ENCODE assay signal across 25 cellular contexts in the genomic region with DNA sequence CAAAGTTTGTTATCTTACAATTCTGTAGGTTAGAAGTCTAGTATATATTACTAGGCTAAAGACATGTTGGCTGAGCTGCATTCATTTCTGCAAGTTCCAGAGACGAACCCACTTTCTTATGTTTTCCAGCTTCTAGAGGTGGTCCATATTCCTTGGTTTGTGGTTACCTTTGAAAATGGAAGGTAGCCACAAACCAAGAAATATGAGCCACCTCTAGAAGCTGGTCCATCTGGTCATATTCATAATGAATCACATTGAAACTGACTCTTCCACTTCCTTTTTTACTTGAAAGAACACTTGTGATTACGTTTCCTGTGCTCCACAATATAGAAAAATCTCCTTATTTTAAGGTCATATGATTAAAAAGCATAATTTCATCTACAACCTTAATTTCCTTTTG.
DNase-seq lines count a peak whose midpoint lies in the region; ATAC-seq, FAIRE-seq and TF ChIP-seq lines count a peak whose summit lies in the region.
"Had no signal": no experiment of that assay in that cellular context is flagged by ENCODE, and none has a peak within 500 bp of the region (broad histone marks: within the 10 kb centered on the region; RNA-seq: fewer than 3 reads in every experiment).

No MANE protein-coding gene starts in this region.

- H3K4me3 Mint-ChIP-seq in astrocyte (ENCODE audit: unreplicated experiment): no peak overlapping the region
- H3K4me3 Mint-ChIP-seq: activated B cell treated with CpG ODN at 0.5 μM for 24 hours; activated naive CD8-positive, alpha-beta T cell treated with anti-CD3 and anti-CD28 coated beads for 36 hours; natural killer cell had no signal

- H3K36me3 Mint-ChIP-seq in astrocyte (ENCODE audit: low read depth, unreplicated experiment): no peaks in the 10 kb centered on the region
- H3K36me3 Mint-ChIP-seq: activated naive CD8-positive, alpha-beta T cell treated with anti-CD3 and anti-CD28 coated beads for 36 hours had no signal

- H3K9me3 ChIP-seq in astrocyte (ENCODE audit: insufficient read depth, low read depth, low read length): no peaks in the 10 kb centered on the region
- H3K9me3 ChIP-seq: body of pancreas, ovary, right atrium auricular region, testis had no signal

- no peak for TF ChIP-seq CTCF in astrocyte (IDR thresholded peaks at IDR 0.05; ENCODE audit: insufficient read depth, low read depth, low read length)

- no peak overlapping the region for H3K27ac ChIP-seq in astrocyte (ENCODE audit: low read depth, low read length)
- H3K27ac ChIP-seq: body of pancreas, C4-2B, ovary, right atrium auricular region, testis had no signal

- peaks cover 3% of the 10 kb centered on the region for H3K9me3 Mint-ChIP-seq in astrocyte (ENCODE audit: unreplicated experiment)
- H3K9me3 Mint-ChIP-seq: activated naive CD8-positive, alpha-beta T cell treated with anti-CD3 and anti-CD28 coated beads for 36 hours had no signal

- H3K4me1 Mint-ChIP-seq in astrocyte (ENCODE audit: low read depth, unreplicated experiment): peaks cover 13% of the 10 kb centered on the region
- H3K4me1 Mint-ChIP-seq: activated B cell treated with CpG ODN at 0.5 μM for 24 hours; activated naive CD8-positive, alpha-beta T cell treated with anti-CD3 and anti-CD28 coated beads for 36 hours; natural killer cell had no signal

- no peak overlapping the region for H3K4me3 ChIP-seq in astrocyte (ENCODE audit: insufficient read depth, low read depth, low read length)
- H3K4me3 ChIP-seq: body of pancreas, ovary, right atrium auricular region, testis had no signal

- ATAC-seq in GM18511 (IDR thresholded peaks at IDR 0.05; ENCODE audit: unreplicated experiment): peak; percentile 71
- no peak for ATAC-seq in GM18909 (IDR thresholded peaks at IDR 0.05; ENCODE audit: poor library complexity, unreplicated experiment)
- no peak for ATAC-seq in HG02970 (IDR thresholded peaks at IDR 0.05; ENCODE audit: low FRiP score, unreplicated experiment)
- ATAC-seq: body of pancreas, natural killer cell, Right ventricle myocardium inferior had no signal

- no peak overlapping the region for H2AFZ ChIP-seq in astrocyte (ENCODE audit: low read depth, low read length)

- no peaks in the 10 kb centered on the region for H3K79me2 ChIP-seq in astrocyte (ENCODE audit: insufficient read depth, low read length)

- peak; percentile 31 to 37 for DNase-seq in Kasumi-1 (lab: John Stamatoyannopoulos, UW)
- DNase-seq in astrocyte (ENCODE audit: low read depth): peak; percentile 71
- peak; percentile 4 for DNase-seq in glomerular visceral epithelial cell (ENCODE audit: extremely low spot score)
- no peak for DNase-seq in amygdala (lab: John Stamatoyannopoulos, UW)
- DNase-seq in putamen (ENCODE audit: low spot score): no peak
- DNase-seq: activated B cell treated with CpG ODN at 0.5 μM for 24 hours; activated CD4-positive, alpha-beta T cell treated with anti-CD3 and anti-CD28 coated beads, Interleukin-2, amount 50 U/mL, for 4 hours; activated CD8-positive, alpha-beta memory T cell treated with anti-CD3 and anti-CD28 coated beads, Interleukin-2, amount 50 U/mL, for 4 hours; activated naive CD8-positive, alpha-beta T cell treated with anti-CD3 and anti-CD28 coated beads for 36 hours; body of pancreas; erythroblast; foreskin fibroblast; midbrain; natural killer cell; NCI-H524 treated with DMSO at 0.1 percent for 48 hours; ovary; stimulated activated CD4-positive, alpha-beta T cell treated with anti-CD3 and anti-CD28 coated beads, Interleukin-4, amount 100 ng/mL, for 24 hours; stimulated activated naive CD4-positive, alpha-beta T cell; testis had no signal

- FAIRE-seq in astrocyte (lab: Jason Lieb, UNC): no peak

- H3K4me2 ChIP-seq in astrocyte (ENCODE audit: low read length): peak overlapping the region; percentile 24

- no peaks in the 10 kb centered on the region for H3K27me3 Mint-ChIP-seq in astrocyte (ENCODE audit: low read depth, unreplicated experiment)
- H3K27me3 Mint-ChIP-seq: activated B cell treated with CpG ODN at 0.5 μM for 24 hours; activated naive CD8-positive, alpha-beta T cell treated with anti-CD3 and anti-CD28 coated beads for 36 hours had no signal

- peaks cover 7% of the 10 kb centered on the region for H3K4me1 ChIP-seq in astrocyte (ENCODE audit: insufficient read depth, low read length)
- H3K4me1 ChIP-seq: body of pancreas, right atrium auricular region, testis had no signal

- no peaks in the 10 kb centered on the region for H3K36me3 ChIP-seq in astrocyte (ENCODE audit: insufficient read depth, low read length)
- H3K36me3 ChIP-seq: ovary, right atrium auricular region had no signal

- no peaks in the 10 kb centered on the region for H4K20me1 ChIP-seq in astrocyte (ENCODE audit: insufficient read depth, low read length)

- H3K9ac ChIP-seq in astrocyte (ENCODE audit: low read length): no peak overlapping the region

- H3K27me3 ChIP-seq in astrocyte (ENCODE audit: insufficient read depth, low read length): no peaks in the 10 kb centered on the region
- H3K27me3 ChIP-seq: body of pancreas, ovary, right atrium auricular region, testis had no signal

- H3K27ac Mint-ChIP-seq in astrocyte (ENCODE audit: unreplicated experiment): no peak overlapping the region
- H3K27ac Mint-ChIP-seq: activated B cell treated with CpG ODN at 0.5 μM for 24 hours; activated naive CD8-positive, alpha-beta T cell treated with anti-CD3 and anti-CD28 coated beads for 36 hours; natural killer cell had no signal

Comparison
In these comparisons a context has a peak if more than half of its experiments do, and no peak if none do; other contexts are left out.
1. DNase-seq: peak in Kasumi-1 (2 of 2), astrocyte (single experiment) and glomerular visceral epithelial cell (single experiment); none in amygdala (0 of 56) and putamen (single experiment).